ENCODE assay signal across 12 cellular contexts in the genomic region with DNA sequence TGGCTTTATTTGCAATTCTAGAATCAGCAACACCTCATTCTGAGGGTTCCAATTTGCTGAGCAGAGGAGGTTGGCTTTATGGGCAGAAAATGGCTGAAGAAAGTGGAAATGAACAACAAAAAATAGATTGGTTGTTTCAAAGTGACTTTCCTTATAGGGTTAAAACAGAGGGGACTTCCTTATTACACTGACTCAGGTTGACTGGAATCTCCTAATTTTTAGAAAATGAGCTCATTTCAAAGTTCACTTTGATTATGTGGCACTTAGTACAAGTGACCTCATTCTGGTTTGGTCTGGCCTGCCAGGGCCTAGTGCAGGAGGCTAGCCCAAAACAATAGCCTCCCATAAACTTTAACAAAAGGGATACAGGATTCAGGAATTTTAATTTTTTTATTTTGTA. TPM values are rescaled to one million over a fixed set of nuclear protein-coding genes. Genes with fewer than 3 reads are reported as not detected.
DNase-seq lines count a peak whose midpoint lies in the region; ATAC-seq and TF ChIP-seq lines count a peak whose summit lies in the region.
"Had no signal": no experiment of that assay in that cellular context is flagged by ENCODE, and none has a peak within 500 bp of the region (broad histone marks: within the 10 kb centered on the region; RNA-seq: fewer than 3 reads in every experiment).

No MANE protein-coding gene starts in this region.

- H3K4me1 ChIP-seq in foreskin keratinocyte (peaks cover 4% of the 10 kb centered on the region), Karpas-422 (ENCODE audit: low read length) (no peaks in the 10 kb centered on the region), testis (no peaks in the 10 kb centered on the region)
- H3K4me1 ChIP-seq: stomach had no signal

- no peaks in the 10 kb centered on the region for H3K36me3 ChIP-seq in Karpas-422 (ENCODE audit: insufficient read depth, low read length)
- no peaks in the 10 kb centered on the region for H3K36me3 ChIP-seq in testis (ENCODE audit: low read depth, missing control alignments)
- H3K36me3 ChIP-seq: stomach had no signal

- no peak overlapping the region for H3K4me2 ChIP-seq in Karpas-422 (ENCODE audit: low read depth, low read length, poor library complexity, severe bottlenecking)

- H4K20me1 ChIP-seq in Karpas-422 (ENCODE audit: insufficient read depth, low read depth, low read length): no peaks in the 10 kb centered on the region

- H3K27me3 ChIP-seq in foreskin keratinocyte (no peaks in the 10 kb centered on the region), Karpas-422 (ENCODE audit: low read length) (no peaks in the 10 kb centered on the region), testis (no peaks in the 10 kb centered on the region)
- H3K27me3 ChIP-seq: stomach had no signal

- H3K27ac ChIP-seq in foreskin keratinocyte (no peak overlapping the region), Karpas-422 (ENCODE audit: low read length) (no peak overlapping the region), testis (no peak overlapping the region)
- H3K27ac ChIP-seq: stomach had no signal

- H2AFZ ChIP-seq in Karpas-422 (ENCODE audit: low read length): no peak overlapping the region

- H3K9me2 ChIP-seq in Karpas-422 (replicated peaks; ENCODE audit: insufficient read depth, low read length): no peaks in the 10 kb centered on the region

- in situ Hi-C loops in KBM-7 (cut with MboI; ENCODE audit: low pct_unique_long_range_greater_than_20kb, low sequenced_read_pairs): no loop called here

- DNase-seq in AG10803 (ENCODE audit: low read depth) (peak; percentile 53), MV-4-11 (lab: John Stamatoyannopoulos, UW) (peak; percentile 1), foreskin keratinocyte (peak; percentile 51 to 79), Karpas-422 (no peak), KBM-7 (no peak), testis (no peak), NCI-H510A (lab: John Stamatoyannopoulos, UW) (no peak)
- DNase-seq: effector CD4-positive, alpha-beta T cell; left cardiac atrium; NCI-H2107; stomach had no signal

- H3K9me3 ChIP-seq in Karpas-422 (ENCODE audit: low read length): no peaks in the 10 kb centered on the region
- H3K9me3 ChIP-seq in testis: no peaks in the 10 kb centered on the region
- H3K9me3 ChIP-seq: stomach had no signal

- intact Hi-C loops in testis (cut with DNase I; ENCODE audit: low total_unique reads): no loop called here

- H3K9ac ChIP-seq in Karpas-422 (ENCODE audit: low read length): no peak overlapping the region

- no peak overlapping the region for H3K4me3 ChIP-seq in AG10803 (ENCODE audit: low read length)
- H3K4me3 ChIP-seq in Karpas-422 (ENCODE audit: low read length): no peak overlapping the region
- no peak overlapping the region for H3K4me3 ChIP-seq in testis
- H3K4me3 ChIP-seq: stomach had no signal

- no peak for TF ChIP-seq CTCF in AG10803 (conservative IDR thresholded peaks at IDR 0.05; ENCODE audit: low read length)
- TF ChIP-seq CTCF in foreskin keratinocyte (conservative IDR thresholded peaks at IDR 0.05): no peak
- no peak for TF ChIP-seq CTCF in testis (IDR thresholded peaks at IDR 0.05)

- no peaks in the 10 kb centered on the region for H3K79me2 ChIP-seq in Karpas-422 (ENCODE audit: low read length)

- ATAC-seq in GM21529 (IDR thresholded peaks at IDR 0.05; ENCODE audit: unreplicated experiment): peak; percentile 68
- peak; percentile 60 for ATAC-seq in foreskin keratinocyte

- no peak for TF ChIP-seq POLR2A in testis (IDR thresholded peaks at IDR 0.05)

RNA-seq across cellular contexts. Expression of a gene that starts 41.4 kb away (rescaled TPM):
- 15.1 and 15.9 TPM in 2 replicates for total RNA-seq in foreskin keratinocyte
- 2.3 and 2.4 TPM in 2 replicates for polyA plus RNA-seq in foreskin keratinocyte
- 0.76 and 6.3 TPM in 2 replicates for total RNA-seq in Karpas-422 (2014; rRNA removed; shearing (Covaris generic); ENCODE audit: low replicate concordance)
- total RNA-seq in testis: 10 to 100 TPM in 1 of 2 donors, 1 to 10 TPM in 1; 6.9 to 14.7 TPM
- 5.4 TPM for polyA plus RNA-seq in testis (ENCODE audit: insufficient read depth, low read depth, low replicate concordance)

Comparison
In these comparisons a context has a peak if more than half of its experiments do, and no peak if none do; other contexts are left out.
1. DNase-seq: peak in AG10803 (single experiment), MV-4-11 (single experiment) and foreskin keratinocyte (2 of 2); none in Karpas-422 (single experiment), KBM-7 (single experiment), testis (single experiment) and NCI-H510A (single experiment).